Comparison of ENCODE assay signal across 16 cellular contexts in genomic region chr1:31755197-31755611, GRCh38. TPM values are rescaled to one million over a fixed set of nuclear protein-coding genes. Genes with fewer than 3 reads are reported as not detected.
A peak's percentile ranks its signal among the peaks of the same experiment; 100 is the strongest.
DNase-seq lines count a peak whose midpoint lies in the region; ATAC-seq and TF ChIP-seq lines count a peak whose summit lies in the region.
"Had no signal": no experiment of that assay in that cellular context is flagged by ENCODE, and none has a peak within 500 bp of the region (broad histone marks: within the 10 kb centered on the region; RNA-seq: fewer than 3 reads in every experiment).

No MANE protein-coding gene starts in this region.

- intact Hi-C loops in left cardiac atrium (cut with DNase I): no loop called here
- intact Hi-C loops in upper lobe of right lung (cut with DNase I): no loop called here

- no peaks in the 10 kb centered on the region for H3K36me3 Mint-ChIP-seq in activated naive CD4-positive, alpha-beta T cell treated with anti-CD3 and anti-CD28 coated beads, Interleukin-2, amount 10 ng/mL, durations not matched to agents 7 days and 5 days

- CTCF ChIA-PET in activated naive CD4-positive, alpha-beta T cell treated with anti-CD3 and anti-CD28 coated beads, Interleukin-2, amount 10 ng/mL, durations not matched to agents 7 days and 5 days (lab: Charles Lee): interaction anchor here (1.1 kb wide), 1 partner anchor 10 kb away, joined by 4 read pairs; no protein-coding TSS in a partner anchor

- peaks cover 20% of the 10 kb centered on the region for H4K20me1 ChIP-seq in smooth muscle cell (ENCODE audit: low read depth)

- no peaks in the 10 kb centered on the region for H3K27me3 ChIP-seq in cardiac muscle cell
- H3K27me3 ChIP-seq in adipocyte (replicated peaks; ENCODE audit: control insufficient read depth, insufficient read depth, low read length): no peaks in the 10 kb centered on the region
- peaks cover 6% of the 10 kb centered on the region for H3K27me3 ChIP-seq in upper lobe of right lung
- H3K27me3 ChIP-seq in smooth muscle cell (ENCODE audit: low read depth): no peaks in the 10 kb centered on the region

- WGBS in smooth muscle cell (ENCODE audit: low lambda C conversion rate): 72% methylated on average over 9 of the region's 9 CpGs

- H3K4me1 ChIP-seq in cardiac muscle cell (ENCODE audit: low read depth): peaks cover 63% of the 10 kb centered on the region
- H3K4me1 ChIP-seq in adipocyte (ENCODE audit: control insufficient read depth, insufficient read depth, low read length): peaks cover 38% of the 10 kb centered on the region
- no peaks in the 10 kb centered on the region for H3K4me1 ChIP-seq in upper lobe of right lung
- H3K4me1 ChIP-seq in smooth muscle cell (ENCODE audit: low read depth): peaks cover 16% of the 10 kb centered on the region

- no peak overlapping the region for H3K4me2 ChIP-seq in smooth muscle cell

- no peak overlapping the region for H2AFZ ChIP-seq in smooth muscle cell (ENCODE audit: low read depth)

- no peak for DNase-seq in cardiac muscle cell (ENCODE audit: low read depth in 1 of 2, low spot score in 1 of 2)
- DNase-seq in left cardiac atrium: no peak
- DNase-seq in adipocyte (ENCODE audit: low read depth): peak; percentile 56
- peak; percentile 95 for DNase-seq in islet precursor cell
- no peak for DNase-seq in upper lobe of right lung
- DNase-seq in smooth muscle cell (lab: John Stamatoyannopoulos, UW; ENCODE audit: unreplicated experiment): no peak
- no peak for DNase-seq in activated CD4-positive, alpha-beta T cell treated with anti-CD3 and anti-CD28 coated beads for 1 hour
- DNase-seq in activated naive CD4-positive, alpha-beta T cell treated with anti-CD3 and anti-CD28 coated beads, Interleukin-2, amount 10 ng/mL, durations not matched to agents 7 days and 5 days: no peak
- DNase-seq: activated CD4-positive, CD25-positive, alpha-beta regulatory T cell; activated CD8-positive, alpha-beta memory T cell treated with anti-CD3 and anti-CD28 coated beads, Interleukin-2, amount 50 U/mL, for 48 hours; mucosa of descending colon; NCI-H1105; NCI-H2227 treated with DMSO at 0.1 percent for 48 hours; stimulated activated CD4-positive, alpha-beta T cell treated with anti-CD3 and anti-CD28 coated beads, Interleukin-15, amount 100 ng/mL, for 24 hours; SW 1271 had no signal

- ATAC-seq in left cardiac atrium (no peak), upper lobe of right lung (peak; percentile 47)
- ATAC-seq: mucosa of descending colon had no signal

- no peak for TF ChIP-seq CTCF in cardiac muscle cell (IDR thresholded peaks at IDR 0.05; ENCODE audit: low read depth, low read length)
- TF ChIP-seq CTCF in upper lobe of right lung (IDR thresholded peaks at IDR 0.05): no peak
- no peak for TF ChIP-seq CTCF in smooth muscle cell (IDR thresholded peaks at IDR 0.05; ENCODE audit: borderline replicate concordance, insufficient read depth, poor library complexity, severe bottlenecking)

- no peak overlapping the region for H3K4me3 Mint-ChIP-seq in activated naive CD4-positive, alpha-beta T cell treated with anti-CD3 and anti-CD28 coated beads, Interleukin-2, amount 10 ng/mL, durations not matched to agents 7 days and 5 days

- H3K27me3 Mint-ChIP-seq in activated naive CD4-positive, alpha-beta T cell treated with anti-CD3 and anti-CD28 coated beads, Interleukin-2, amount 10 ng/mL, durations not matched to agents 7 days and 5 days: peaks cover 65% of the 10 kb centered on the region

- H3K9ac ChIP-seq in adipocyte (ENCODE audit: low read length) (no peak overlapping the region), smooth muscle cell (ENCODE audit: low read depth) (no peak overlapping the region)

- H3K79me2 ChIP-seq in smooth muscle cell (ENCODE audit: low read depth): no peaks in the 10 kb centered on the region

- peaks cover 2% of the 10 kb centered on the region for H3F3A ChIP-seq in smooth muscle cell (ENCODE audit: low read depth)

- peaks cover 23% of the 10 kb centered on the region for H3K4me1 Mint-ChIP-seq in activated naive CD4-positive, alpha-beta T cell treated with anti-CD3 and anti-CD28 coated beads, Interleukin-2, amount 10 ng/mL, durations not matched to agents 7 days and 5 days

- no peaks in the 10 kb centered on the region for H3K9me3 Mint-ChIP-seq in activated naive CD4-positive, alpha-beta T cell treated with anti-CD3 and anti-CD28 coated beads, Interleukin-2, amount 10 ng/mL, durations not matched to agents 7 days and 5 days

- H3K27ac Mint-ChIP-seq in activated naive CD4-positive, alpha-beta T cell treated with anti-CD3 and anti-CD28 coated beads, Interleukin-2, amount 10 ng/mL, durations not matched to agents 7 days and 5 days: no peak overlapping the region

- peak overlapping the region; percentile 38 for H3K27ac ChIP-seq in cardiac muscle cell
- H3K27ac ChIP-seq in upper lobe of right lung: no peak overlapping the region
- no peak overlapping the region for H3K27ac ChIP-seq in smooth muscle cell (ENCODE audit: low read depth)
- H3K27ac ChIP-seq: suprapubic skin had no signal

- no peak overlapping the region for H3K4me3 ChIP-seq in cardiac muscle cell
- H3K4me3 ChIP-seq in adipocyte (ENCODE audit: low read length): no peak overlapping the region
- H3K4me3 ChIP-seq in upper lobe of right lung: no peak overlapping the region
- no peak overlapping the region for H3K4me3 ChIP-seq in smooth muscle cell
- H3K4me3 ChIP-seq: mucosa of descending colon, suprapubic skin had no signal

- no peaks in the 10 kb centered on the region for H3K36me3 ChIP-seq in cardiac muscle cell
- H3K36me3 ChIP-seq in adipocyte (ENCODE audit: control insufficient read depth, insufficient read depth, low read length, severe bottlenecking): no peaks in the 10 kb centered on the region
- H3K36me3 ChIP-seq in upper lobe of right lung: no peaks in the 10 kb centered on the region
- no peaks in the 10 kb centered on the region for H3K36me3 ChIP-seq in smooth muscle cell (ENCODE audit: low read depth)
- H3K36me3 ChIP-seq: suprapubic skin had no signal

- H3K9me3 ChIP-seq in cardiac muscle cell (ENCODE audit: low read depth) (no peaks in the 10 kb centered on the region), adipocyte (ENCODE audit: control insufficient read depth, low read length) (no peaks in the 10 kb centered on the region), upper lobe of right lung (no peaks in the 10 kb centered on the region), smooth muscle cell (replicated peaks; ENCODE audit: low read depth) (no peaks in the 10 kb centered on the region)
- H3K9me3 ChIP-seq: mucosa of descending colon, suprapubic skin had no signal

RNA-seq across cellular contexts. Expression of gene ADGRB2, which starts 8.9 kb away (rescaled TPM):
- total RNA-seq in cardiac muscle cell (203 and 309 TPM in 2 replicates), left cardiac atrium (10 to 100 TPM; 14.0 to 18.7 TPM), upper lobe of right lung (0.69 TPM), smooth muscle cell (8.8 and 10.6 TPM in 2 replicates)
- polyA plus RNA-seq in cardiac muscle cell (95.0 and 109 TPM in 2 replicates), smooth muscle cell (7.5 and 9.4 TPM in 2 replicates)

RNA-seq across cellular contexts. Expression of gene COL16A1, which starts 51.4 kb away (rescaled TPM):
- total RNA-seq in cardiac muscle cell: 75.8 and 120 TPM in 2 replicates
- polyA plus RNA-seq in cardiac muscle cell: 67.7 and 119 TPM in 2 replicates
- total RNA-seq in left cardiac atrium: 10 to 100 TPM; 19.8 to 27.5 TPM
- total RNA-seq in upper lobe of right lung: 28.9 TPM
- total RNA-seq in smooth muscle cell: 67.3 and 105 TPM in 2 replicates
- 126 and 152 TPM in 2 replicates for polyA plus RNA-seq in smooth muscle cell

Comparison
In these comparisons a context has a peak if more than half of its experiments do, and no peak if none do; other contexts are left out.
1. RNA of gene ADGRB2, which starts 8.9 kb away (total RNA-seq): 203 to 309 TPM in cardiac muscle cell; 14.0 to 18.7 TPM in left cardiac atrium, 8.8 to 10.6 TPM in smooth muscle cell and 0.69 TPM in upper lobe of right lung (single experiment); every median in the first group is over 10 times any median in the second.
2. DNase-seq: peak in adipocyte (single experiment) and islet precursor cell (single experiment); none in cardiac muscle cell (0 of 2), left cardiac atrium (single experiment), upper lobe of right lung (single experiment), smooth muscle cell (single experiment), activated CD4-positive, alpha-beta T cell treated with anti-CD3 and anti-CD28 coated beads for 1 hour (single experiment) and activated naive CD4-positive, alpha-beta T cell treated with anti-CD3 and anti-CD28 coated beads, Interleukin-2, amount 10 ng/mL, durations not matched to agents 7 days and 5 days (single experiment).